In genomic region chr3:32304510-32304909, GRCh38 we compare ENCODE assay signal across 1 cellular context.
TF ChIP-seq lines count a peak whose summit lies in the region.

No MANE protein-coding gene starts in this region.

TF ChIP-seq in HepG2, 621 proteins besides CTCF, POLR2A, EP300 and RAD21 (continued from another document):
- TF ChIP-seq ZBTB3 (CRISPR knock-in tag; IDR thresholded peaks at IDR 0.05; ENCODE audit: borderline replicate concordance, low read depth) (no peak), FOXO1 (CRISPR knock-in tag; IDR thresholded peaks at IDR 0.05) (no peak), PRMT3 (CRISPR knock-in tag; IDR thresholded peaks at IDR 0.05; ENCODE audit: borderline replicate concordance, low read depth) (no peak), ZNF747 (CRISPR knock-in tag; IDR thresholded peaks at IDR 0.05; ENCODE audit: borderline replicate concordance) (no peak), PBX3 (CRISPR knock-in tag; IDR thresholded peaks at IDR 0.05; ENCODE audit: borderline replicate concordance) (no peak), NR2F6 (IDR thresholded peaks at IDR 0.05) (peak; percentile 31; the same call in 1 of the 2 replicates), NR2F6 (CRISPR knock-in tag; IDR thresholded peaks at IDR 0.05) (no peak), SNAPC4 (CRISPR knock-in tag; IDR thresholded peaks at IDR 0.05) (no peak), RERE (CRISPR knock-in tag; IDR thresholded peaks at IDR 0.05; ENCODE audit: low read depth) (peak; percentile 29; the same call in 1 of the 2 replicates), TCF7 (IDR thresholded peaks at IDR 0.05; ENCODE audit: low read depth) (0 out of 2 replicates have a peak, but pooled peaks have one; percentile 21), HMG20A (CRISPR knock-in tag; IDR thresholded peaks at IDR 0.05; ENCODE audit: borderline replicate concordance) (peak; percentile 28; the same call in 1 of the 2 replicates), HDAC2 (CRISPR knock-in tag; IDR thresholded peaks at IDR 0.05) (0 out of 2 replicates have a peak, but pooled peaks have one; percentile 27), GFI1 (CRISPR knock-in tag; IDR thresholded peaks at IDR 0.05; ENCODE audit: borderline replicate concordance) (peak; percentile 90), FOXP1 (IDR thresholded peaks at IDR 0.05) (no peak), FOXP1 (CRISPR knock-in tag; IDR thresholded peaks at IDR 0.05) (peak; percentile 5; the same call in 1 of the 2 replicates), ARID5B (CRISPR knock-in tag; IDR thresholded peaks at IDR 0.05) (peak; percentile 61), ATRX (CRISPR knock-in tag; IDR thresholded peaks at IDR 0.05; ENCODE audit: borderline replicate concordance) (no peak), ZBTB37 (CRISPR knock-in tag; IDR thresholded peaks at IDR 0.05) (peak; percentile 75), FOXA1 (IDR thresholded peaks at IDR 0.05) (no peak), FOXA1 (CRISPR knock-in tag; IDR thresholded peaks at IDR 0.05) (0 out of 2 replicates have a peak, but pooled peaks have one; percentile 10), ETV6 (CRISPR knock-in tag; conservative IDR thresholded peaks at IDR 0.05) (no peak), ISL2 (CRISPR knock-in tag; IDR thresholded peaks at IDR 0.05) (peak; percentile 29; the same call in 1 of the 2 replicates), RBFOX2 (IDR thresholded peaks at IDR 0.05; ENCODE audit: low read depth, low read length) (no peak), ZFP37 (CRISPR knock-in tag; IDR thresholded peaks at IDR 0.05; ENCODE audit: borderline replicate concordance) (no peak), ZNF609 (CRISPR knock-in tag; IDR thresholded peaks at IDR 0.05; ENCODE audit: borderline replicate concordance) (peak; percentile 46; the same call in 1 of the 2 replicates), TBX3 (IDR thresholded peaks at IDR 0.05; ENCODE audit: borderline replicate concordance) (peak; percentile 82), PAWR (CRISPR knock-in tag; IDR thresholded peaks at IDR 0.05; ENCODE audit: borderline replicate concordance) (no peak), ZNF17 (CRISPR knock-in tag; IDR thresholded peaks at IDR 0.05) (no peak), MYNN (CRISPR knock-in tag; IDR thresholded peaks at IDR 0.05; ENCODE audit: low read depth) (no peak), SOX6 (IDR thresholded peaks at IDR 0.05) (no peak), SOX6 (CRISPR knock-in tag; IDR thresholded peaks at IDR 0.05) (peak; percentile 67)
TF ChIP-seq in HepG2: peak in this region for 19.
